25 cellular contexts compared by ENCODE assay signal in the genomic region with DNA sequence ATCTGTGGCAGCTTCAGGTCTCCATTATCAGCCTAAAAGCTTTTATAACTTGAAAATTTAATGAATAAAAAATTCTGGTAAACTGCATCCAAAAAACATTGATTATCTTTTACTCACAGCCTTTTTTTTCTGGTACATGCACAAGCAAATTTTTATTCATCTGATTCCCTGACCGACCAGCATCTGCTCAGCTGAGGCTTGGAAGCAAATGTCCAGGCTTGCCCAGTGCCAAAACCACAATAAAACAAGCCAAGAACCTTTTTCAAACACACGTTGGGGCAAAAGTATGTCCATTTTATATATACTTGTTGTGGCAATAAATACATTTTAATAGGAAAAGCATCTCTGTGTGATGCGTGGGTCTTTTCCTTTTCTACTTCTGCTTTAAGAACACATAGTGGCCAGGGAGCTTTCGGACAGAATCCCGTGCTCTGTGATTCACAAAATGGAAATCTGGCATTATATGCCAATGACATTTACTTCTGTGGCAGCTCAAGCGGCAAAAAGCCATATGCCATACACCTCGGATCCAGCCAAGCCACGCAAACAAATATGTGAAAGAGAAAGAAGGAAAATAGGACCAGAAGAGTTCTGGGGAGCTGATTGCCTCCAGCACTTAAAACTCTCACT.
DNase-seq lines count a peak whose midpoint lies in the region; ATAC-seq lines count a peak whose summit lies in the region.
"Had no signal": no experiment of that assay in that cellular context is flagged by ENCODE, and none has a peak within 500 bp of the region (broad histone marks: within the 10 kb centered on the region; RNA-seq: fewer than 3 reads in every experiment).

No MANE protein-coding gene starts in this region.

- no peak for ATAC-seq in HG03025 (IDR thresholded peaks at IDR 0.05; ENCODE audit: low FRiP score, unreplicated experiment)
- no peak for ATAC-seq in GM21360 (IDR thresholded peaks at IDR 0.05; ENCODE audit: unreplicated experiment)
- ATAC-seq: esophagus mucosa, GM23338, left cardiac atrium, natural killer cell had no signal

- DNase-seq in DMS 273 (lab: John Stamatoyannopoulos, UW; ENCODE audit: unreplicated experiment) (peak; percentile 97), NCI-H446 treated with DMSO at 0.1 percent for 48 hours (lab: John Stamatoyannopoulos, UW) (peak; percentile 95), cerebellum (ENCODE audit: low spot score) (peak; percentile 73), myocyte (ENCODE audit: low read depth) (peak; percentile 52), NCI-H1417 treated with DMSO at 0.1 percent for 48 hours (lab: John Stamatoyannopoulos, UW) (no peak)
- DNase-seq in stimulated activated CD4-positive, alpha-beta T cell treated with anti-CD3 and anti-CD28 coated beads, Interleukin-2, amount 100 ng/mL, for 48 hours, result no peak
- DNase-seq: activated B cell treated with CpG ODN at 0.5 μM for 24 hours; activated CD4-positive, alpha-beta T cell treated with anti-CD3 and anti-CD28 coated beads, Interleukin-2, amount 50 U/mL, for 48 hours; activated CD8-positive, alpha-beta memory T cell treated with anti-CD3 and anti-CD28 coated beads, Interleukin-2, amount 50 U/mL, for 48 hours; activated naive CD8-positive, alpha-beta T cell treated with anti-CD3 and anti-CD28 coated beads, Interleukin-2, amount 10 ng/mL, durations not matched to agents 7 days and 5 days; Karpas-422; left cardiac atrium; mesendoderm; natural killer cell; NCI-H1048; NCI-H2081 treated with DMSO at 0.1 percent for 48 hours; NCI-H510A treated with DMSO at 0.1 percent for 48 hours; RPMI8226; SK-N-SH; stomach; upper lobe of left lung had no signal

Comparison
In these comparisons a context has a peak if more than half of its experiments do, and no peak if none do; other contexts are left out.
1. DNase-seq: peak in DMS 273 (single experiment), NCI-H446 treated with DMSO at 0.1 percent for 48 hours (single experiment), cerebellum (single experiment) and myocyte (single experiment); none in NCI-H1417 treated with DMSO at 0.1 percent for 48 hours (single experiment) and stimulated activated CD4-positive, alpha-beta T cell treated with anti-CD3 and anti-CD28 coated beads, Interleukin-2, amount 100 ng/mL, for 48 hours (0 of 2).